25 cellular contexts compared by ENCODE assay signal in genomic region chr14:71377099-71377498, GRCh38.
"Had no signal": no experiment of that assay in that cellular context is flagged by ENCODE, and none has a peak within 500 bp of the region (broad histone marks: within the 10 kb centered on the region; RNA-seq: fewer than 3 reads in every experiment).

No MANE protein-coding gene starts in this region.

- ATAC-seq: activated CD4-positive, CD25-positive, alpha-beta regulatory T cell treated with anti-CD3 and anti-CD28 coated beads, Interleukin-2, amount 50 U/mL, for 24 hours; esophagus mucosa; foreskin keratinocyte; sciatic nerve had no signal

- H3K9me3 ChIP-seq: left ventricle myocardium inferior, ovary, suprapubic skin, tibial artery had no signal

- DNase-seq: activated CD4-positive, alpha-beta memory T cell treated with anti-CD3 and anti-CD28 coated beads for 36 hours; activated CD4-positive, alpha-beta T cell treated with anti-CD3 and anti-CD28 coated beads for 48 hours; activated CD8-positive, alpha-beta memory T cell treated with anti-CD3 and anti-CD28 coated beads, Interleukin-2, amount 50 U/mL, for 4 hours; activated gamma-delta T cell; activated naive CD4-positive, alpha-beta T cell treated with anti-CD3 and anti-CD28 coated beads, Interleukin-2, amount 10 ng/mL, durations not matched to agents 7 days and 5 days; activated T-cell treated with anti-CD3 and anti-CD28 coated beads, Interleukin-2, amount 50 U/mL, for 1 hour; amniotic stem cell; brain microvascular endothelial cell; endodermal cell; foreskin keratinocyte; left ventricle myocardium inferior; nephron progenitor cell; ovary; stimulated activated CD4-positive, alpha-beta T cell treated with anti-CD3 and anti-CD28 coated beads, Interleukin-12 subunit alpha, Interleukin-12 subunit beta, amount 100 ng/mL, for 4 hours; stimulated activated CD4-positive, alpha-beta T cell treated with anti-CD3 and anti-CD28 coated beads, Interleukin-4, amount 100 ng/mL, for 1 hour; T-helper 1 cell; tibial artery had no signal

- FAIRE-seq: astrocyte had no signal

- H3K27ac Mint-ChIP-seq: activated CD4-positive, alpha-beta memory T cell treated with anti-CD3 and anti-CD28 coated beads for 36 hours; activated naive CD4-positive, alpha-beta T cell treated with anti-CD3 and anti-CD28 coated beads, Interleukin-2, amount 10 ng/mL, durations not matched to agents 7 days and 5 days; endodermal cell; nephron progenitor cell had no signal

- H3K27me3 Mint-ChIP-seq: activated CD4-positive, alpha-beta memory T cell treated with anti-CD3 and anti-CD28 coated beads for 36 hours; activated naive CD4-positive, alpha-beta T cell treated with anti-CD3 and anti-CD28 coated beads, Interleukin-2, amount 10 ng/mL, durations not matched to agents 7 days and 5 days; progenitor cell of endocrine pancreas had no signal

- H3K4me3 ChIP-seq: left ventricle myocardium inferior, ovary, skin epidermis had no signal

- H3K27ac ChIP-seq: brain microvascular endothelial cell, foreskin keratinocyte, left ventricle myocardium inferior, ovary, suprapubic skin, VCaP had no signal

- H3K36me3 ChIP-seq: brain microvascular endothelial cell, left ventricle myocardium inferior, ovary, suprapubic skin, tibial artery had no signal

- H3K4me3 Mint-ChIP-seq: activated CD4-positive, alpha-beta memory T cell treated with anti-CD3 and anti-CD28 coated beads for 36 hours; activated naive CD4-positive, alpha-beta T cell treated with anti-CD3 and anti-CD28 coated beads, Interleukin-2, amount 10 ng/mL, durations not matched to agents 7 days and 5 days; endodermal cell; nephron progenitor cell had no signal
